7 cellular contexts compared by ENCODE assay signal in the genomic region with DNA sequence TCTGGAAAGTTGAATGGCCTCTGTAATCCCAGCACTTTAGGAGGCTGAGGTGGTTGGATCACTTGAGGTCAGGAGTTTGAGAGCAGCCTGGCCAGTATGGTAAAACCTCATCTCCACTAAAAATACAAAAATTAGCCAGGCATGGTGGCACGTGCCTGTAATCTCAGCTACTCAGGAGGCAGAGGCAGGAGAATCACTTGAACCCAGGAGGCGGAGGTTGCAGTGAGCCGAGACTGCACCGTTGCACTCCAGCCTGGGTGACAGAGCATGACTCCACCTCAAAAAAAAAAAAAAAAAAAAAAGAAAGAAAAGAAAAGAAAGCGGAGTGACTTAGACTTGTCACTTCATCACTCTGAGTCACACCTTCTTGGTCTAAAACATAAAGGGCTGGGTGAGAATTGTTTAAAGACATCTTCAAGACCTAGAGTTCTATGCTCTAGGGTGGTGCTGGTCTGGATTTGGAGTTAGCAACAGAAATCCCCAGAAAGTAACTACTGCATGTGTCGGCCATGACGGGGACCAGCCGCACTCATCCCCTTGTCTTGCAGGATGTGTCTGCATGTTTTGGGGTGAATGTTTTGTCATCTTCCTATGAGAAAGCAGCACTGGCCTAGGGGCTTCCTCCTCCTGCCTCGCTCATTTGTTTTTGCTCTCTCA.
A peak's percentile ranks its signal among the peaks of the same experiment; 100 is the strongest.
DNase-seq lines count a peak whose midpoint lies in the region; ATAC-seq and TF ChIP-seq lines count a peak whose summit lies in the region.
"Not testable (repeated sequence)": the region's sequence is repeated elsewhere in the genome, so short reads cannot be mapped to it uniquely, and the experiment has no call there.

No MANE protein-coding gene starts in this region.

- not testable (repeated sequence) for TF ChIP-seq RAD21 in SK-N-SH (IDR thresholded peaks at IDR 0.05; ENCODE audit: low read length)

- H3K4me1 ChIP-seq in SK-N-SH (ENCODE audit: control insufficient read depth in 1 of 2, insufficient read depth in 2 of 2, low read depth in 1 of 2, low read length in 1 of 2), result peaks cover 10 to 22% of the 10 kb centered on the region in 2 experiments; a peak in 3 of 4 replicates
- H3K4me1 ChIP-seq in adipocyte (ENCODE audit: control insufficient read depth, insufficient read depth, low read length), result peaks cover 40% of the 10 kb centered on the region
- H3K4me1 ChIP-seq in esophagus squamous epithelium, result peaks cover 4 to 36% (median 12%) of the 10 kb centered on the region in 3 donors
- not testable (repeated sequence) for H3K4me1 ChIP-seq in muscle layer of duodenum (ENCODE audit: control insufficient read depth in 1 of 2, insufficient read depth in 2 of 2, low read length in 2 of 2)

- CTCF ChIA-PET in SK-N-SH (lab: Yijun Ruan, JAX), result interaction anchor here (0.9 to 4.2 kb wide), 3 partner anchors 17 to 83 kb away, joined by 3 to 21 read pairs (median 4); partner anchors contain the start of gene PTPRE
- CTCF ChIA-PET in activated CD8-positive, alpha-beta memory T cell treated with anti-CD3 and anti-CD28 coated beads, Interleukin-2, amount 10 ng/mL, durations not matched to agents 7 days and 5 days (lab: Charles Lee), result interaction anchor here (3.5 kb wide), 1 partner anchor 21 kb away, joined by 16 read pairs; no protein-coding TSS in a partner anchor

- not testable (repeated sequence) for H3K79me2 ChIP-seq in SK-N-SH (ENCODE audit: insufficient read depth)

- peak overlapping the region; percentile 79 to 91; a peak in 3 of 4 replicates for H3K27ac ChIP-seq in SK-N-SH (ENCODE audit: low read depth in 2 of 2, low read length in 1 of 2)
- peak overlapping the region in 3 of 4 donors; percentile 44 to 81 (median 71) for H3K27ac ChIP-seq in esophagus squamous epithelium
- H3K27ac ChIP-seq in muscle layer of duodenum (ENCODE audit: low read length), result peak overlapping the region; percentile 33

- not testable (repeated sequence) for H3K4me3 ChIP-seq in SK-N-SH (ENCODE audit: low read depth in 2 of 2, low read length in 1 of 2); esophagus squamous epithelium; muscle layer of duodenum (ENCODE audit: low read depth in 1 of 2, low read length in 2 of 2)
- peak overlapping the region; percentile 2 for H3K4me3 ChIP-seq in adipocyte (ENCODE audit: low read length)

- H2AFZ ChIP-seq in SK-N-SH (ENCODE audit: low read depth), result peak overlapping the region; percentile 47

- H3F3A ChIP-seq in SK-N-SH (replicated peaks; ENCODE audit: insufficient read depth), result peaks cover 22% of the 10 kb centered on the region

- TF ChIP-seq POLR2A in esophagus squamous epithelium (IDR thresholded peaks at IDR 0.05), result not testable (repeated sequence)

- WGBS in SK-N-SH (ENCODE audit: low lambda C conversion rate), result 61% methylated on average over 8 of the region's 9 CpGs
- 42 to 47% methylated on average over 6 to 9 of the region's 9 CpGs for WGBS in esophagus squamous epithelium, 2 donors

- not testable (repeated sequence) for H3K27ac Mint-ChIP-seq in activated CD8-positive, alpha-beta memory T cell treated with anti-CD3 and anti-CD28 coated beads, Interleukin-2, amount 10 ng/mL, durations not matched to agents 7 days and 5 days

- intact Hi-C loops in esophagus squamous epithelium (cut with DNase I), result not testable (repeated sequence)

- H4K20me1 ChIP-seq in SK-N-SH (ENCODE audit: insufficient read depth), result not testable (repeated sequence)

- H3K9me2 ChIP-seq in SK-N-SH, result not testable (repeated sequence)

- H3K4me3 Mint-ChIP-seq in activated CD8-positive, alpha-beta memory T cell treated with anti-CD3 and anti-CD28 coated beads, Interleukin-2, amount 10 ng/mL, durations not matched to agents 7 days and 5 days, result not testable (repeated sequence)

- H3K36me3 Mint-ChIP-seq in activated CD8-positive, alpha-beta memory T cell treated with anti-CD3 and anti-CD28 coated beads, Interleukin-2, amount 10 ng/mL, durations not matched to agents 7 days and 5 days, result not testable (repeated sequence)

- peaks cover 38% of the 10 kb centered on the region for H3K4me1 Mint-ChIP-seq in activated CD8-positive, alpha-beta memory T cell treated with anti-CD3 and anti-CD28 coated beads, Interleukin-2, amount 10 ng/mL, durations not matched to agents 7 days and 5 days

- not testable (repeated sequence) for H3K9me3 Mint-ChIP-seq in activated CD8-positive, alpha-beta memory T cell treated with anti-CD3 and anti-CD28 coated beads, Interleukin-2, amount 10 ng/mL, durations not matched to agents 7 days and 5 days (ENCODE audit: low read depth)

- POLR2A ChIA-PET in SK-N-SH (lab: Yijun Ruan, JAX), result interaction anchor here (0.5 kb wide), 1 partner anchor 90 kb away, joined by 3 read pairs; no protein-coding TSS in a partner anchor

- H3K9ac ChIP-seq in SK-N-SH, result peak overlapping the region; percentile 61; the same call in 1 of the 2 replicates
- H3K9ac ChIP-seq in adipocyte (ENCODE audit: low read length), result not testable (repeated sequence)

- not testable (repeated sequence) for TF ChIP-seq EP300 in SK-N-SH (IDR thresholded peaks at IDR 0.05; ENCODE audit: borderline replicate concordance in 1 of 2, low read depth in 1 of 2, low read length in 1 of 2)

- H3K4me2 ChIP-seq in SK-N-SH, result peak overlapping the region; percentile 59

- not testable (repeated sequence) for H3K27me3 Mint-ChIP-seq in activated CD8-positive, alpha-beta memory T cell treated with anti-CD3 and anti-CD28 coated beads, Interleukin-2, amount 10 ng/mL, durations not matched to agents 7 days and 5 days

- TF ChIP-seq CTCF in SK-N-SH (IDR thresholded peaks at IDR 0.05); esophagus squamous epithelium (IDR thresholded peaks at IDR 0.05): not testable (repeated sequence)

- not testable (repeated sequence) for H3K9me3 ChIP-seq in SK-N-SH; adipocyte (ENCODE audit: control insufficient read depth, low read length); esophagus squamous epithelium; muscle layer of duodenum (ENCODE audit: control insufficient read depth in 1 of 2, low read length in 2 of 2)

- H3K36me3 ChIP-seq in SK-N-SH (replicated peaks in 1 of 2; ENCODE audit: control insufficient read depth in 1 of 2, insufficient read depth in 2 of 2, low read length in 1 of 2); adipocyte (ENCODE audit: control insufficient read depth, insufficient read depth, low read length, severe bottlenecking); esophagus squamous epithelium; muscle layer of duodenum (ENCODE audit: control insufficient read depth in 1 of 2, insufficient read depth in 2 of 2, low read length in 2 of 2): not testable (repeated sequence)

- H3K27me3 ChIP-seq in SK-N-SH (ENCODE audit: insufficient read depth); adipocyte (replicated peaks; ENCODE audit: control insufficient read depth, insufficient read depth, low read length); muscle layer of duodenum (ENCODE audit: low read depth, low read length): not testable (repeated sequence)
- H3K27me3 ChIP-seq in esophagus squamous epithelium, result peaks cover 0 to 45% (median 0%) of the 10 kb centered on the region in 4 donors

- peak; percentile 54 for ATAC-seq in activated CD8-positive, alpha-beta memory T cell treated with anti-CD3 and anti-CD28 coated beads, Interleukin-2, amount 10 ng/mL, durations not matched to agents 7 days and 5 days

- peak; percentile 21 for DNase-seq in EL
- DNase-seq in SK-N-SH; activated CD8-positive, alpha-beta memory T cell treated with anti-CD3 and anti-CD28 coated beads, Interleukin-2, amount 10 ng/mL, durations not matched to agents 7 days and 5 days; adipocyte (ENCODE audit: low read depth); esophagus squamous epithelium (lab: John Stamatoyannopoulos, UW): not testable (repeated sequence)
- peak; percentile 58 for DNase-seq in stimulated activated CD4-positive, alpha-beta T cell treated with anti-CD3 and anti-CD28 coated beads, Interleukin-1b, Interleukin-23, amount 100 ng/mL, for 48 hours

TF ChIP-seq in SK-N-SH, 30 proteins besides CTCF, POLR2A, EP300 and RAD21:
- TF ChIP-seq, protein P1, sequence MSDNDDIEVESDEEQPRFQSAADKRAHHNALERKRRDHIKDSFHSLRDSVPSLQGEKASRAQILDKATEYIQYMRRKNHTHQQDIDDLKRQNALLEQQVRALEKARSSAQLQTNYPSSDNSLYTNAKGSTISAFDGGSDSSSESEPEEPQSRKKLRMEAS (IDR thresholded peaks at IDR 0.05; ENCODE audit: low read depth), result 0 out of 2 replicates have a peak, but pooled peaks have one; percentile 22

Comparison
In these comparisons a context has a peak if more than half of its experiments do, and no peak if none do; other contexts are left out.
1. H3K27ac ChIP-seq: peak in every context shown above with its lines; median percentile 85 in SK-N-SH; 71 in esophagus squamous epithelium; 33 in muscle layer of duodenum.